Comparison of ENCODE assay signal across 1 cellular context in the genomic region with DNA sequence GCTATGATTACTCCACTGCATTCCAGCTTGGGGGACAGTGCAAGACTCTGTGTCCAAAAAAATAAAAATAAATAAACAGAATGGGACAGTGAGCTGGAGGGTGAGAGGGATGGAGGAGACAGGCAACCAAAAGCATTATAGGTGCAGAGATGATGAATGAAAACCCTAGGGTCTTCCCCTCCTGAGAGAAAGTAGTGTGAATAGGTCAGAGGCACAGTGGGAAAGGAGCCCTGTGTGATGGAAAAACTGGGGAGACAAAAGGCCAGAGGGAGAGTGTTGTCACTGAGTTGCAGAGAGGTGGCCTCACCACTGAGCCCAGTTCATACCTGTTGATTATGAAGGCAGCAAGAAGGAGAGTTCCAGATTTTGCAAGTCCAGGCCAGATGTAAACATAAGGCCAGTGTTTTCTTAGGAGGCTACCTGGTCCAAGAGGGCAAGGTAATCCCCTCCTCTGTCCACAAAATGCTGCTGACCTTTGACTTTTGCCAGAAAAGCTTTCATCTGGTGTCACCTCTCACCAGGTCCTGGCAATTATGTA.
TF ChIP-seq lines count a peak whose summit lies in the region.

No MANE protein-coding gene starts in this region.

TF ChIP-seq in HepG2, 621 proteins besides CTCF, POLR2A, EP300 and RAD21 (continued from another document and continues in another):
- TF ChIP-seq, protein P1, sequence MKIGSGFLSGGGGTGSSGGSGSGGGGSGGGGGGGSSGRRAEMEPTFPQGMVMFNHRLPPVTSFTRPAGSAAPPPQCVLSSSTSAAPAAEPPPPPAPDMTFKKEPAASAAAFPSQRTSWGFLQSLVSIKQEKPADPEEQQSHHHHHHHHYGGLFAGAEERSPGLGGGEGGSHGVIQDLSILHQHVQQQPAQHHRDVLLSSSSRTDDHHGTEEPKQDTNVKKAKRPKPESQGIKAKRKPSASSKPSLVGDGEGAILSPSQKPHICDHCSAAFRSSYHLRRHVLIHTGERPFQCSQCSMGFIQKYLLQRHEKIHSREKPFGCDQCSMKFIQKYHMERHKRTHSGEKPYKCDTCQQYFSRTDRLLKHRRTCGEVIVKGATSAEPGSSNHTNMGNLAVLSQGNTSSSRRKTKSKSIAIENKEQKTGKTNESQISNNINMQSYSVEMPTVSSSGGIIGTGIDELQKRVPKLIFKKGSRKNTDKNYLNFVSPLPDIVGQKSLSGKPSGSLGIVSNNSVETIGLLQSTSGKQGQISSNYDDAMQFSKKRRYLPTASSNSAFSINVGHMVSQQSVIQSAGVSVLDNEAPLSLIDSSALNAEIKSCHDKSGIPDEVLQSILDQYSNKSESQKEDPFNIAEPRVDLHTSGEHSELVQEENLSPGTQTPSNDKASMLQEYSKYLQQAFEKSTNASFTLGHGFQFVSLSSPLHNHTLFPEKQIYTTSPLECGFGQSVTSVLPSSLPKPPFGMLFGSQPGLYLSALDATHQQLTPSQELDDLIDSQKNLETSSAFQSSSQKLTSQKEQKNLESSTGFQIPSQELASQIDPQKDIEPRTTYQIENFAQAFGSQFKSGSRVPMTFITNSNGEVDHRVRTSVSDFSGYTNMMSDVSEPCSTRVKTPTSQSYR (CRISPR knock-in tag; IDR thresholded peaks at IDR 0.05; ENCODE audit: borderline replicate concordance), result peak; percentile 45; the same call in 1 of the 2 replicates
- TF ChIP-seq BRD4 (CRISPR knock-in tag; IDR thresholded peaks at IDR 0.05) (no peak), ZFAT (CRISPR knock-in tag; conservative IDR thresholded peaks at IDR 0.05) (no peak), ZNF225 (CRISPR knock-in tag; IDR thresholded peaks at IDR 0.05) (no peak), ZNF737 (CRISPR knock-in tag; IDR thresholded peaks at IDR 0.05; ENCODE audit: borderline replicate concordance) (no peak), ZNF75D (CRISPR knock-in tag; IDR thresholded peaks at IDR 0.05; ENCODE audit: borderline replicate concordance) (no peak), GABPB1 (CRISPR knock-in tag; IDR thresholded peaks at IDR 0.05) (peak; percentile 21; the same call in 1 of the 2 replicates), SMAD9 (CRISPR knock-in tag; IDR thresholded peaks at IDR 0.05) (no peak), JUND (CRISPR knock-in tag; IDR thresholded peaks at IDR 0.05) (no peak), ZNF549 (CRISPR knock-in tag; IDR thresholded peaks at IDR 0.05) (no peak), PRMT3 (CRISPR knock-in tag; IDR thresholded peaks at IDR 0.05; ENCODE audit: borderline replicate concordance, low read depth) (no peak; the same call in 1 of the 2 replicates), FOSL2 (CRISPR knock-in tag; IDR thresholded peaks at IDR 0.05) (peak; percentile 78), CCAR2 (optimal IDR thresholded peaks at IDR 0.05; ENCODE audit: low read depth, low read length) (no peak), BCL6 (CRISPR knock-in tag; IDR thresholded peaks at IDR 0.05) (peak; percentile 97), ZNF879 (CRISPR knock-in tag; IDR thresholded peaks at IDR 0.05) (0 out of 2 replicates have a peak, but pooled peaks have one; percentile 73), SALL2 (CRISPR knock-in tag; IDR thresholded peaks at IDR 0.05) (no peak), ZNF441 (CRISPR knock-in tag; IDR thresholded peaks at IDR 0.05; ENCODE audit: borderline replicate concordance) (0 out of 2 replicates have a peak, but pooled peaks have one; percentile 35), ZNF501 (CRISPR knock-in tag; IDR thresholded peaks at IDR 0.05) (no peak), HMG20A (CRISPR knock-in tag; IDR thresholded peaks at IDR 0.05; ENCODE audit: borderline replicate concordance) (peak; percentile 92), ZNF776 (CRISPR knock-in tag; IDR thresholded peaks at IDR 0.05) (no peak), SRSF9 (IDR thresholded peaks at IDR 0.05; ENCODE audit: borderline replicate concordance, insufficient read depth, low read depth, low read length, poor library complexity, severe bottlenecking) (no peak), TARDBP (CRISPR knock-in tag; IDR thresholded peaks at IDR 0.05) (peak; percentile 93), FIP1L1 (IDR thresholded peaks at IDR 0.05; ENCODE audit: borderline replicate concordance, insufficient read depth, low read depth, low read length) (no peak), ELF3 (CRISPR knock-in tag; IDR thresholded peaks at IDR 0.05) (no peak), SP2 (CRISPR knock-in tag; IDR thresholded peaks at IDR 0.05) (no peak), ZMYM4 (CRISPR knock-in tag; IDR thresholded peaks at IDR 0.05) (peak; percentile 83), RCOR2 (CRISPR knock-in tag; IDR thresholded peaks at IDR 0.05) (peak; percentile 90), ZIK1 (CRISPR knock-in tag; IDR thresholded peaks at IDR 0.05; ENCODE audit: borderline replicate concordance, low read depth) (no peak), RBFOX2 (IDR thresholded peaks at IDR 0.05; ENCODE audit: low read depth, low read length) (no peak), CBX2 (IDR thresholded peaks at IDR 0.05; ENCODE audit: low read depth, low read length) (no peak), CBX2 (CRISPR knock-in tag; IDR thresholded peaks at IDR 0.05; ENCODE audit: low read depth) (no peak), ZNF788 (CRISPR knock-in tag; IDR thresholded peaks at IDR 0.05; ENCODE audit: borderline replicate concordance) (peak; percentile 29; the same call in 1 of the 2 replicates), TOPORS (CRISPR knock-in tag; IDR thresholded peaks at IDR 0.05) (no peak), ZFP37 (CRISPR knock-in tag; IDR thresholded peaks at IDR 0.05; ENCODE audit: borderline replicate concordance) (no peak), RFXAP (CRISPR knock-in tag; IDR thresholded peaks at IDR 0.05; ENCODE audit: borderline replicate concordance) (no peak), ZNF343 (CRISPR knock-in tag; IDR thresholded peaks at IDR 0.05) (0 out of 2 replicates have a peak, but pooled peaks have one; percentile 52), ERF (CRISPR knock-in tag; IDR thresholded peaks at IDR 0.05) (no peak), PRPF4 (IDR thresholded peaks at IDR 0.05; ENCODE audit: low read depth, low read length, poor library complexity, severe bottlenecking) (no peak)
- TF ChIP-seq, protein P2, sequence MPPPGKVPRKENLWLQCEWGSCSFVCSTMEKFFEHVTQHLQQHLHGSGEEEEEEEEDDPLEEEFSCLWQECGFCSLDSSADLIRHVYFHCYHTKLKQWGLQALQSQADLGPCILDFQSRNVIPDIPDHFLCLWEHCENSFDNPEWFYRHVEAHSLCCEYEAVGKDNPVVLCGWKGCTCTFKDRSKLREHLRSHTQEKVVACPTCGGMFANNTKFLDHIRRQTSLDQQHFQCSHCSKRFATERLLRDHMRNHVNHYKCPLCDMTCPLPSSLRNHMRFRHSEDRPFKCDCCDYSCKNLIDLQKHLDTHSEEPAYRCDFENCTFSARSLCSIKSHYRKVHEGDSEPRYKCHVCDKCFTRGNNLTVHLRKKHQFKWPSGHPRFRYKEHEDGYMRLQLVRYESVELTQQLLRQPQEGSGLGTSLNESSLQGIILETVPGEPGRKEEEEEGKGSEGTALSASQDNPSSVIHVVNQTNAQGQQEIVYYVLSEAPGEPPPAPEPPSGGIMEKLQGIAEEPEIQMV (CRISPR knock-in tag; IDR thresholded peaks at IDR 0.05; ENCODE audit: low read depth), result no peak
- TF ChIP-seq, protein P3, sequence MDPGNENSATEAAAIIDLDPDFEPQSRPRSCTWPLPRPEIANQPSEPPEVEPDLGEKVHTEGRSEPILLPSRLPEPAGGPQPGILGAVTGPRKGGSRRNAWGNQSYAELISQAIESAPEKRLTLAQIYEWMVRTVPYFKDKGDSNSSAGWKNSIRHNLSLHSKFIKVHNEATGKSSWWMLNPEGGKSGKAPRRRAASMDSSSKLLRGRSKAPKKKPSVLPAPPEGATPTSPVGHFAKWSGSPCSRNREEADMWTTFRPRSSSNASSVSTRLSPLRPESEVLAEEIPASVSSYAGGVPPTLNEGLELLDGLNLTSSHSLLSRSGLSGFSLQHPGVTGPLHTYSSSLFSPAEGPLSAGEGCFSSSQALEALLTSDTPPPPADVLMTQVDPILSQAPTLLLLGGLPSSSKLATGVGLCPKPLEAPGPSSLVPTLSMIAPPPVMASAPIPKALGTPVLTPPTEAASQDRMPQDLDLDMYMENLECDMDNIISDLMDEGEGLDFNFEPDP (CRISPR knock-in tag; conservative IDR thresholded peaks at IDR 0.05), result no peak
- TF ChIP-seq, protein P4, sequence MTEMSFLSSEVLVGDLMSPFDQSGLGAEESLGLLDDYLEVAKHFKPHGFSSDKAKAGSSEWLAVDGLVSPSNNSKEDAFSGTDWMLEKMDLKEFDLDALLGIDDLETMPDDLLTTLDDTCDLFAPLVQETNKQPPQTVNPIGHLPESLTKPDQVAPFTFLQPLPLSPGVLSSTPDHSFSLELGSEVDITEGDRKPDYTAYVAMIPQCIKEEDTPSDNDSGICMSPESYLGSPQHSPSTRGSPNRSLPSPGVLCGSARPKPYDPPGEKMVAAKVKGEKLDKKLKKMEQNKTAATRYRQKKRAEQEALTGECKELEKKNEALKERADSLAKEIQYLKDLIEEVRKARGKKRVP (CRISPR knock-in tag; IDR thresholded peaks at IDR 0.05), result 0 out of 4 replicates have a peak, but pooled peaks of 1 of the 2 experiments have one; percentile 25
- TF ChIP-seq, protein P5, sequence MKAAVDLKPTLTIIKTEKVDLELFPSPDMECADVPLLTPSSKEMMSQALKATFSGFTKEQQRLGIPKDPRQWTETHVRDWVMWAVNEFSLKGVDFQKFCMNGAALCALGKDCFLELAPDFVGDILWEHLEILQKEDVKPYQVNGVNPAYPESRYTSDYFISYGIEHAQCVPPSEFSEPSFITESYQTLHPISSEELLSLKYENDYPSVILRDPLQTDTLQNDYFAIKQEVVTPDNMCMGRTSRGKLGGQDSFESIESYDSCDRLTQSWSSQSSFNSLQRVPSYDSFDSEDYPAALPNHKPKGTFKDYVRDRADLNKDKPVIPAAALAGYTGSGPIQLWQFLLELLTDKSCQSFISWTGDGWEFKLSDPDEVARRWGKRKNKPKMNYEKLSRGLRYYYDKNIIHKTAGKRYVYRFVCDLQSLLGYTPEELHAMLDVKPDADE (CRISPR knock-in tag; IDR thresholded peaks at IDR 0.05), result no peak
- TF ChIP-seq, protein P6, sequence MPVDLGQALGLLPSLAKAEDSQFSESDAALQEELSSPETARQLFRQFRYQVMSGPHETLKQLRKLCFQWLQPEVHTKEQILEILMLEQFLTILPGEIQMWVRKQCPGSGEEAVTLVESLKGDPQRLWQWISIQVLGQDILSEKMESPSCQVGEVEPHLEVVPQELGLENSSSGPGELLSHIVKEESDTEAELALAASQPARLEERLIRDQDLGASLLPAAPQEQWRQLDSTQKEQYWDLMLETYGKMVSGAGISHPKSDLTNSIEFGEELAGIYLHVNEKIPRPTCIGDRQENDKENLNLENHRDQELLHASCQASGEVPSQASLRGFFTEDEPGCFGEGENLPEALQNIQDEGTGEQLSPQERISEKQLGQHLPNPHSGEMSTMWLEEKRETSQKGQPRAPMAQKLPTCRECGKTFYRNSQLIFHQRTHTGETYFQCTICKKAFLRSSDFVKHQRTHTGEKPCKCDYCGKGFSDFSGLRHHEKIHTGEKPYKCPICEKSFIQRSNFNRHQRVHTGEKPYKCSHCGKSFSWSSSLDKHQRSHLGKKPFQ (CRISPR knock-in tag; IDR thresholded peaks at IDR 0.05; ENCODE audit: insufficient replicate concordance), result peak; percentile 99
- TF ChIP-seq, protein P7, sequence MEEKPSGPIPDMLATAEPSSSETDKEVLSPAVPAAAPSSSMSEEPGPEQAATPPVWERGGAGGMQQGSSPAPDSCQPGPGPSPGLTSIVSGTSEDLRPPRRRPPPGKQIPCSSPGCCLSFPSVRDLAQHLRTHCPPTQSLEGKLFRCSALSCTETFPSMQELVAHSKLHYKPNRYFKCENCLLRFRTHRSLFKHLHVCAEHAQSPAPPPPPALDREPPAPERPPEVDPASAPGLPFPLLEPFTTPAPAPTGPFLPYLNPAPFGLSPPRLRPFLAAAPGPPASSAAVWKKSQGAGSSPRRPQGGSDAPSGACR (CRISPR knock-in tag; IDR thresholded peaks at IDR 0.05), result no peak
- TF ChIP-seq, protein P8, sequence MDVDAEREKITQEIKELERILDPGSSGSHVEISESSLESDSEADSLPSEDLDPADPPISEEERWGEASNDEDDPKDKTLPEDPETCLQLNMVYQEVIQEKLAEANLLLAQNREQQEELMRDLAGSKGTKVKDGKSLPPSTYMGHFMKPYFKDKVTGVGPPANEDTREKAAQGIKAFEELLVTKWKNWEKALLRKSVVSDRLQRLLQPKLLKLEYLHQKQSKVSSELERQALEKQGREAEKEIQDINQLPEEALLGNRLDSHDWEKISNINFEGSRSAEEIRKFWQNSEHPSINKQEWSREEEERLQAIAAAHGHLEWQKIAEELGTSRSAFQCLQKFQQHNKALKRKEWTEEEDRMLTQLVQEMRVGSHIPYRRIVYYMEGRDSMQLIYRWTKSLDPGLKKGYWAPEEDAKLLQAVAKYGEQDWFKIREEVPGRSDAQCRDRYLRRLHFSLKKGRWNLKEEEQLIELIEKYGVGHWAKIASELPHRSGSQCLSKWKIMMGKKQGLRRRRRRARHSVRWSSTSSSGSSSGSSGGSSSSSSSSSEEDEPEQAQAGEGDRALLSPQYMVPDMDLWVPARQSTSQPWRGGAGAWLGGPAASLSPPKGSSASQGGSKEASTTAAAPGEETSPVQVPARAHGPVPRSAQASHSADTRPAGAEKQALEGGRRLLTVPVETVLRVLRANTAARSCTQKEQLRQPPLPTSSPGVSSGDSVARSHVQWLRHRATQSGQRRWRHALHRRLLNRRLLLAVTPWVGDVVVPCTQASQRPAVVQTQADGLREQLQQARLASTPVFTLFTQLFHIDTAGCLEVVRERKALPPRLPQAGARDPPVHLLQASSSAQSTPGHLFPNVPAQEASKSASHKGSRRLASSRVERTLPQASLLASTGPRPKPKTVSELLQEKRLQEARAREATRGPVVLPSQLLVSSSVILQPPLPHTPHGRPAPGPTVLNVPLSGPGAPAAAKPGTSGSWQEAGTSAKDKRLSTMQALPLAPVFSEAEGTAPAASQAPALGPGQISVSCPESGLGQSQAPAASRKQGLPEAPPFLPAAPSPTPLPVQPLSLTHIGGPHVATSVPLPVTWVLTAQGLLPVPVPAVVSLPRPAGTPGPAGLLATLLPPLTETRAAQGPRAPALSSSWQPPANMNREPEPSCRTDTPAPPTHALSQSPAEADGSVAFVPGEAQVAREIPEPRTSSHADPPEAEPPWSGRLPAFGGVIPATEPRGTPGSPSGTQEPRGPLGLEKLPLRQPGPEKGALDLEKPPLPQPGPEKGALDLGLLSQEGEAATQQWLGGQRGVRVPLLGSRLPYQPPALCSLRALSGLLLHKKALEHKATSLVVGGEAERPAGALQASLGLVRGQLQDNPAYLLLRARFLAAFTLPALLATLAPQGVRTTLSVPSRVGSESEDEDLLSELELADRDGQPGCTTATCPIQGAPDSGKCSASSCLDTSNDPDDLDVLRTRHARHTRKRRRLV (CRISPR knock-in tag; IDR thresholded peaks at IDR 0.05), result no peak
- TF ChIP-seq, protein P9, sequence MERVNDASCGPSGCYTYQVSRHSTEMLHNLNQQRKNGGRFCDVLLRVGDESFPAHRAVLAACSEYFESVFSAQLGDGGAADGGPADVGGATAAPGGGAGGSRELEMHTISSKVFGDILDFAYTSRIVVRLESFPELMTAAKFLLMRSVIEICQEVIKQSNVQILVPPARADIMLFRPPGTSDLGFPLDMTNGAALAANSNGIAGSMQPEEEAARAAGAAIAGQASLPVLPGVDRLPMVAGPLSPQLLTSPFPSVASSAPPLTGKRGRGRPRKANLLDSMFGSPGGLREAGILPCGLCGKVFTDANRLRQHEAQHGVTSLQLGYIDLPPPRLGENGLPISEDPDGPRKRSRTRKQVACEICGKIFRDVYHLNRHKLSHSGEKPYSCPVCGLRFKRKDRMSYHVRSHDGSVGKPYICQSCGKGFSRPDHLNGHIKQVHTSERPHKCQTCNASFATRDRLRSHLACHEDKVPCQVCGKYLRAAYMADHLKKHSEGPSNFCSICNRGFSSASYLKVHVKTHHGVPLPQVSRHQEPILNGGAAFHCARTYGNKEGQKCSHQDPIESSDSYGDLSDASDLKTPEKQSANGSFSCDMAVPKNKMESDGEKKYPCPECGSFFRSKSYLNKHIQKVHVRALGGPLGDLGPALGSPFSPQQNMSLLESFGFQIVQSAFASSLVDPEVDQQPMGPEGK (CRISPR knock-in tag; IDR thresholded peaks at IDR 0.05), result peak; percentile 58
